In the genomic region with DNA sequence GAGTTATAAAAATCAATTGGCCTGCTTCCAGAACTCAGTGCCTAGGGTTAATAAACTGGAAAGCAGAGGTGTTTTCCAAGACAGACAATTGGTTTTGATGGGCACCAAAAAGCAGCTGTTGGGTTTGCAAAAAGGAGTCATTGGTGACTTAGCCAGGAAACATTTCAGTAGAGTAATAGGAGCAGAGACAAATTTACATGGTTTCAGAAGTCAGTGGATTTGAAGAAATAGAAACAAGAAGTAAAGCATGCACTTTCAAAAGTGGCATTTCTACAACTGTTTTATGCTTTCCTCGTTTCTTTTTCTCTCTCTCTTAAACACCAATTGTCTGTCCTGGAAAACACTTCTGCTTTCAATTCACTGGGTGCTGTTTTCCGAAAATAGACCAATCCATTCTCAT, we compare ENCODE assay signal across 14 cellular contexts.
DNase-seq lines count a peak whose midpoint lies in the region; ATAC-seq, FAIRE-seq and TF ChIP-seq lines count a peak whose summit lies in the region.
"Had no signal": no experiment of that assay in that cellular context is flagged by ENCODE, and none has a peak within 500 bp of the region (broad histone marks: within the 10 kb centered on the region; RNA-seq: fewer than 3 reads in every experiment).

No MANE protein-coding gene starts in this region.

- H2AK5ac ChIP-seq in mesendoderm (ENCODE audit: low read length) = no peak overlapping the region

- no peak overlapping the region for H4K8ac ChIP-seq in mesendoderm (ENCODE audit: low read depth, low read length)

- H3K36me3 Mint-ChIP-seq in activated naive CD4-positive, alpha-beta T cell treated with anti-CD3 and anti-CD28 coated beads, Interleukin-2, amount 10 ng/mL, durations not matched to agents 7 days and 5 days = no peaks in the 10 kb centered on the region

- no peak for TF ChIP-seq POLR2A in H54 (IDR thresholded peaks at IDR 0.05; ENCODE audit: low read depth, low read length)

- DNase-seq in NCI-H1092 treated with DMSO at 0.1 percent for 48 hours (lab: John Stamatoyannopoulos, UW) (peak; percentile 46), NCI-H1092 (lab: John Stamatoyannopoulos, UW) (no peak), NCI-H1105 (lab: John Stamatoyannopoulos, UW) (peak; percentile 32), substantia nigra (lab: John Stamatoyannopoulos, UW) (no peak), mesendoderm (no peak), H54 (ENCODE audit: insufficient read length, low spot score) (no peak)
- DNase-seq in activated naive CD4-positive, alpha-beta T cell treated with anti-CD3 and anti-CD28 coated beads, Interleukin-2, amount 10 ng/mL, durations not matched to agents 7 days and 5 days = no peak
- DNase-seq: amniotic stem cell, MG63 had no signal

- H4K5ac ChIP-seq in mesendoderm (ENCODE audit: low read length) = no peak overlapping the region

- peak; percentile 81 for ATAC-seq in HG02588 (IDR thresholded peaks at IDR 0.05; ENCODE audit: unreplicated experiment)

- H2BK120ac ChIP-seq in mesendoderm (ENCODE audit: low read depth, low read length) = no peak overlapping the region

- H2BK5ac ChIP-seq in mesendoderm (ENCODE audit: low read length) = no peak overlapping the region

- no peak overlapping the region for H3K56ac ChIP-seq in mesendoderm (ENCODE audit: low read length)

- H3K4me1 ChIP-seq in mesendoderm (ENCODE audit: control insufficient read depth, low read depth, low read length) = peaks cover 5% of the 10 kb centered on the region

- no peaks in the 10 kb centered on the region for H3K9me3 Mint-ChIP-seq in activated naive CD4-positive, alpha-beta T cell treated with anti-CD3 and anti-CD28 coated beads, Interleukin-2, amount 10 ng/mL, durations not matched to agents 7 days and 5 days

- no peaks in the 10 kb centered on the region for H3K27me3 ChIP-seq in mesendoderm (ENCODE audit: insufficient read depth, low read length, poor library complexity)
- H3K27me3 ChIP-seq: MG63, SJCRH30 had no signal

- no peak overlapping the region for H2BK15ac ChIP-seq in mesendoderm (replicated peaks; ENCODE audit: low read depth)

- H3K36me3 ChIP-seq in mesendoderm (ENCODE audit: control insufficient read depth, insufficient read depth, low read length) = no peaks in the 10 kb centered on the region
- H3K36me3 ChIP-seq: MG63, SJCRH30, thoracic aorta had no signal

- peaks cover 18% of the 10 kb centered on the region for H3K4me1 Mint-ChIP-seq in activated naive CD4-positive, alpha-beta T cell treated with anti-CD3 and anti-CD28 coated beads, Interleukin-2, amount 10 ng/mL, durations not matched to agents 7 days and 5 days

- WGBS in mesendoderm (ENCODE audit: extremely low coverage, insufficient coverage, low lambda C conversion rate) = no CpG with 5 or more reads among the region's 2 CpGs

- H3K27me3 Mint-ChIP-seq in activated naive CD4-positive, alpha-beta T cell treated with anti-CD3 and anti-CD28 coated beads, Interleukin-2, amount 10 ng/mL, durations not matched to agents 7 days and 5 days = no peaks in the 10 kb centered on the region

- H3K9ac ChIP-seq in mesendoderm (ENCODE audit: low read length) = no peak overlapping the region

- H3K4me2 ChIP-seq in mesendoderm (ENCODE audit: low read length) = no peak overlapping the region

- no peak overlapping the region for H3K4me3 ChIP-seq in mesendoderm (ENCODE audit: low read length)
- H3K4me3 ChIP-seq: MG63, SJCRH30, thoracic aorta had no signal

- no peaks in the 10 kb centered on the region for H3K79me1 ChIP-seq in mesendoderm (ENCODE audit: low read length)

- CTCF ChIA-PET in activated naive CD4-positive, alpha-beta T cell treated with anti-CD3 and anti-CD28 coated beads, Interleukin-2, amount 10 ng/mL, durations not matched to agents 7 days and 5 days (lab: Charles Lee) = interaction anchor here (1.1 to 1.5 kb wide), 2 partner anchors 85 to 160 kb away, joined by 3 read pairs; no protein-coding TSS in a partner anchor

- FAIRE-seq in H54 (lab: Jason Lieb, UNC) = no peak
- FAIRE-seq: A204.1 had no signal

- no peaks in the 10 kb centered on the region for H3K79me2 ChIP-seq in mesendoderm (ENCODE audit: control insufficient read depth, insufficient read depth, low read length)

- no peak overlapping the region for H3K18ac ChIP-seq in mesendoderm (ENCODE audit: low read length)

- no peak overlapping the region for H3K4ac ChIP-seq in mesendoderm (ENCODE audit: low read depth, low read length)

- H3K27ac Mint-ChIP-seq in activated naive CD4-positive, alpha-beta T cell treated with anti-CD3 and anti-CD28 coated beads, Interleukin-2, amount 10 ng/mL, durations not matched to agents 7 days and 5 days = no peak overlapping the region
- H3K27ac Mint-ChIP-seq: nephron had no signal

- H3K27ac ChIP-seq in substantia nigra (ENCODE audit: low read depth, low read length, poor library complexity, severe bottlenecking) (peak overlapping the region; percentile 13), mesendoderm (ENCODE audit: low read depth, low read length) (no peak overlapping the region)
- H3K27ac ChIP-seq: SJCRH30, thoracic aorta had no signal

- H3K4me3 Mint-ChIP-seq in activated naive CD4-positive, alpha-beta T cell treated with anti-CD3 and anti-CD28 coated beads, Interleukin-2, amount 10 ng/mL, durations not matched to agents 7 days and 5 days = no peak overlapping the region
- H3K4me3 Mint-ChIP-seq: nephron had no signal

- H3K23ac ChIP-seq in mesendoderm (ENCODE audit: low read length) = no peak overlapping the region

Comparison
In these comparisons a context has a peak if more than half of its experiments do, and no peak if none do; other contexts are left out.
1. DNase-seq: peak in NCI-H1092 treated with DMSO at 0.1 percent for 48 hours (single experiment) and NCI-H1105 (single experiment); none in NCI-H1092 (single experiment), substantia nigra (0 of 49), mesendoderm (single experiment), H54 (single experiment) and activated naive CD4-positive, alpha-beta T cell treated with anti-CD3 and anti-CD28 coated beads, Interleukin-2, amount 10 ng/mL, durations not matched to agents 7 days and 5 days (single experiment).